Comparison of ENCODE assay signal across 24 cellular contexts in the genomic region with DNA sequence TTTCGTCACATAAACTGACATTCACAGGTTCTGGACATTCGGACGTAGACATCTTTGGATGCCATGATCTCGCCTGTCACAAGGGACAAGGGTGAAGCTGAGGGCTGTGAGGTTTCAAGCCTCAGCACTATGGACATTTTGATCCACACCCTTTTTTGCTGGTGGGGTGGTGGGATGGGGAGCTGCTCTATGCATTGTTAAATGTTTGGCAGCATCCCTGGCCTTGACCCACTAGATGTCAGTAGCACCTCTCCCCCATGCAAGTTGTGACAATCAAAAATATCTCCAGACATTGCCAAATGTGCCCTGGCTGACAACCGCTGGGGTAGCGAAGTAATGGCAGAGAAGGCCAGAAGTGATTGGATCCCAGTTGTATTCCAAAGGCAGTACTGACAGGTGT.
"Had no signal": no experiment of that assay in that cellular context is flagged by ENCODE, and none has a peak within 500 bp of the region (broad histone marks: within the 10 kb centered on the region; RNA-seq: fewer than 3 reads in every experiment).

No MANE protein-coding gene starts in this region.

- H3K4me1 ChIP-seq: foreskin keratinocyte, psoas muscle, tibial artery had no signal

- H3K4me3 ChIP-seq: dorsolateral prefrontal cortex, psoas muscle, tibial artery had no signal

- H3K9me3 ChIP-seq: psoas muscle, tibial artery had no signal

- FAIRE-seq: colon, TTC549 had no signal

- H3K4me1 Mint-ChIP-seq: activated B cell treated with CpG ODN at 0.5 μM for 24 hours; activated naive CD8-positive, alpha-beta T cell treated with anti-CD3 and anti-CD28 coated beads, Interleukin-2, amount 10 ng/mL, durations not matched to agents 7 days and 5 days had no signal

- H3K36me3 ChIP-seq: tibial artery had no signal

- DNase-seq: activated B cell treated with CpG ODN at 0.5 μM for 24 hours; activated CD4-positive, alpha-beta T cell treated with anti-CD3 and anti-CD28 coated beads for 4 hours; activated CD8-positive, alpha-beta T cell treated with anti-CD3 and anti-CD28 coated beads for 36 hours; activated naive CD4-positive, alpha-beta T cell; activated naive CD8-positive, alpha-beta T cell treated with anti-CD3 and anti-CD28 coated beads, Interleukin-2, amount 10 ng/mL, durations not matched to agents 7 days and 5 days; activated T-cell treated with anti-CD3 and anti-CD28 coated beads, Interleukin-2, amount 50 U/mL, for 1 hour; central memory CD4-positive, alpha-beta T cell; dorsolateral prefrontal cortex; foreskin keratinocyte; kidney glomerular epithelial cell; left ventricle myocardium superior; naive thymus-derived CD4-positive, alpha-beta T cell; psoas muscle; right cardiac atrium; stimulated activated CD4-positive, alpha-beta T cell treated with anti-CD3 and anti-CD28 coated beads, Interleukin-2, amount 100 ng/mL, for 24 hours; stimulated activated naive CD8-positive, alpha-beta T cell treated with anti-CD3 and anti-CD28 coated beads, Interleukin-15, Interleukin-2, amounts not matched to agents 100 U/mL and 50 U/mL, for 24 hours; substantia nigra; tibial artery had no signal

- H3K27me3 Mint-ChIP-seq: brain; naive thymus-derived CD4-positive, alpha-beta T cell had no signal

- H3K27ac Mint-ChIP-seq: activated B cell treated with CpG ODN at 0.5 μM for 24 hours; activated CD8-positive, alpha-beta T cell treated with anti-CD3 and anti-CD28 coated beads for 36 hours; activated naive CD8-positive, alpha-beta T cell treated with anti-CD3 and anti-CD28 coated beads, Interleukin-2, amount 10 ng/mL, durations not matched to agents 7 days and 5 days; activated T-helper 17 cell treated with anti-CD3 and anti-CD28 coated beads, Interleukin-2, amount 50 U/mL, for 72 hours; brain; T-helper 1 cell treated with Interleukin-12 subunit alpha and Interleukin-12 subunit beta and Interleukin-4 antibody, amounts not matched to agents 30 μg/mL and 1 μg/mL, for 36 hours had no signal

- H3K36me3 Mint-ChIP-seq: activated naive CD8-positive, alpha-beta T cell treated with anti-CD3 and anti-CD28 coated beads, Interleukin-2, amount 10 ng/mL, durations not matched to agents 7 days and 5 days; brain had no signal

- H3K27ac ChIP-seq: dorsolateral prefrontal cortex, epithelial cell of prostate, foreskin keratinocyte, psoas muscle, tibial artery had no signal

- ATAC-seq: activated CD8-positive, alpha-beta T cell treated with anti-CD3 and anti-CD28 coated beads for 36 hours; activated T-helper 17 cell treated with anti-CD3 and anti-CD28 coated beads, Interleukin-2, amount 50 U/mL, for 72 hours; foreskin keratinocyte; left ventricle myocardium superior; naive thymus-derived CD4-positive, alpha-beta T cell; psoas muscle; right cardiac atrium; stimulated activated naive CD8-positive, alpha-beta T cell treated with anti-CD3 and anti-CD28 coated beads, Interleukin-15, Interleukin-2, amounts not matched to agents 100 U/mL and 50 U/mL, for 24 hours had no signal

- H3K9me3 Mint-ChIP-seq: activated B cell treated with CpG ODN at 0.5 μM for 24 hours; activated CD8-positive, alpha-beta T cell treated with anti-CD3 and anti-CD28 coated beads for 36 hours; activated naive CD8-positive, alpha-beta T cell treated with anti-CD3 and anti-CD28 coated beads, Interleukin-2, amount 10 ng/mL, durations not matched to agents 7 days and 5 days; activated T-helper 17 cell treated with anti-CD3 and anti-CD28 coated beads, Interleukin-2, amount 50 U/mL, for 72 hours; T-helper 1 cell treated with Interleukin-12 subunit alpha and Interleukin-12 subunit beta and Interleukin-4 antibody, amounts not matched to agents 30 μg/mL and 1 μg/mL, for 36 hours had no signal

- H3K4me3 Mint-ChIP-seq: activated B cell treated with CpG ODN at 0.5 μM for 24 hours; activated CD8-positive, alpha-beta T cell treated with anti-CD3 and anti-CD28 coated beads for 36 hours; activated naive CD8-positive, alpha-beta T cell treated with anti-CD3 and anti-CD28 coated beads, Interleukin-2, amount 10 ng/mL, durations not matched to agents 7 days and 5 days; activated T-helper 17 cell treated with anti-CD3 and anti-CD28 coated beads, Interleukin-2, amount 50 U/mL, for 72 hours; brain; naive thymus-derived CD4-positive, alpha-beta T cell; T-helper 1 cell treated with Interleukin-12 subunit alpha and Interleukin-12 subunit beta and Interleukin-4 antibody, amounts not matched to agents 30 μg/mL and 1 μg/mL, for 36 hours had no signal

- H3K27me3 ChIP-seq: foreskin keratinocyte, tibial artery had no signal
